22 cellular contexts compared by ENCODE assay signal in genomic region chr17:83029571-83029970, GRCh38.
"Had no signal": no experiment of that assay in that cellular context is flagged by ENCODE, and none has a peak within 500 bp of the region (broad histone marks: within the 10 kb centered on the region; RNA-seq: fewer than 3 reads in every experiment).

No MANE protein-coding gene starts in this region.

- H3K4me3 Mint-ChIP-seq: naive thymus-derived CD4-positive, alpha-beta T cell had no signal

- ATAC-seq: gastrocnemius medialis; left colon; left ventricle myocardium superior; naive thymus-derived CD4-positive, alpha-beta T cell had no signal

- H3K4me3 ChIP-seq: dorsolateral prefrontal cortex, esophagus muscularis mucosa, gastrocnemius medialis, lung, stomach, thoracic aorta, transverse colon had no signal

- DNase-seq: central memory CD4-positive, alpha-beta T cell; cortex of kidney; dorsolateral prefrontal cortex; effector memory CD4-positive, alpha-beta T cell; gastrocnemius medialis; glutamatergic neuron; kidney; left colon; left ventricle myocardium superior; mesenchymal stem cell; naive thymus-derived CD4-positive, alpha-beta T cell; occipital lobe; small intestine; stimulated activated CD4-positive, alpha-beta T cell treated with anti-CD3 and anti-CD28 coated beads, Interleukin-12 subunit alpha, Interleukin-12 subunit beta, amount 100 ng/mL, for 4 hours; stimulated activated naive CD4-positive, alpha-beta T cell; substantia nigra; transverse colon had no signal

- H3K9me3 ChIP-seq: esophagus muscularis mucosa, gastrocnemius medialis, stomach, thoracic aorta, transverse colon had no signal

- H3K27me3 Mint-ChIP-seq: naive thymus-derived CD4-positive, alpha-beta T cell had no signal

- H3K4me1 ChIP-seq: esophagus muscularis mucosa, gastrocnemius medialis, parathyroid adenoma, stomach, transverse colon had no signal

- H3K9me3 Mint-ChIP-seq: naive thymus-derived CD4-positive, alpha-beta T cell had no signal

- H3K36me3 ChIP-seq: gastrocnemius medialis, thoracic aorta, transverse colon had no signal
